16 cellular contexts compared by ENCODE assay signal in genomic region chr1:14413809-14414208, GRCh38.
A peak's percentile ranks its signal among the peaks of the same experiment; 100 is the strongest.
DNase-seq lines count a peak whose midpoint lies in the region; ATAC-seq lines count a peak whose summit lies in the region.
"Had no signal": no experiment of that assay in that cellular context is flagged by ENCODE, and none has a peak within 500 bp of the region (broad histone marks: within the 10 kb centered on the region; RNA-seq: fewer than 3 reads in every experiment).

No MANE protein-coding gene starts in this region.

- DNase-seq in GM23248, result peak; percentile 46
- DNase-seq in astrocyte of the hippocampus (ENCODE audit: low read depth, low spot score), result peak; percentile 69
- DNase-seq in hippocampal formation (lab: John Stamatoyannopoulos, UW), result peak; percentile 59 to 60
- DNase-seq in activated CD4-positive, CD25-positive, alpha-beta regulatory T cell treated with anti-CD3 and anti-CD28 coated beads, Interleukin-2, amount 50 U/mL, for 72 hours, result no peak
- no peak for DNase-seq in central memory CD4-positive, alpha-beta T cell
- DNase-seq: activated CD8-positive, alpha-beta T cell treated with anti-CD3 and anti-CD28 coated beads for 36 hours; aorta; KG1; kidney; NCI-H1417; NCI-H446; stimulated activated naive CD8-positive, alpha-beta T cell treated with anti-CD3 and anti-CD28 coated beads, Interleukin-15, Interleukin-2, amounts not matched to agents 100 U/mL and 50 U/mL, for 24 hours; uterus had no signal

- H3K9me3 ChIP-seq in GM23248 (ENCODE audit: low read depth), result no peaks in the 10 kb centered on the region
- H3K9me3 ChIP-seq: neutrophil, uterus had no signal

- peaks cover 11% of the 10 kb centered on the region for H3K4me1 ChIP-seq in GM23248 (ENCODE audit: insufficient read depth)
- H3K4me1 ChIP-seq: uterus had no signal

- no peak overlapping the region for H3K9ac ChIP-seq in GM23248

- no peaks in the 10 kb centered on the region for H3K79me2 ChIP-seq in GM23248 (ENCODE audit: insufficient read depth)

- H3K36me3 ChIP-seq in GM23248 (ENCODE audit: low read depth), result no peaks in the 10 kb centered on the region
- H3K36me3 ChIP-seq: neutrophil, uterus had no signal

- peak overlapping the region; percentile 41 for H3K4me2 ChIP-seq in GM23248 (ENCODE audit: unreplicated experiment)

- H3F3A ChIP-seq in GM23248 (ENCODE audit: insufficient read depth), result peaks cover 11% of the 10 kb centered on the region

- in situ Hi-C loops in GM23248 (cut with MboI), result no loop called here

- H3K9me2 ChIP-seq in GM23248 (ENCODE audit: insufficient read depth), result no peaks in the 10 kb centered on the region

- H3K4me3 ChIP-seq in GM23248, result no peak overlapping the region
- H3K4me3 ChIP-seq: uterus had no signal

- WGBS in GM23248 (ENCODE audit: low coverage in 1 of 2, low lambda C conversion rate in 2 of 2, missing lambda C conversion rate in 2 of 2), 2 experiments, result 31 to 32% methylated on average over 3 of the region's 3 CpGs

- no peak for ATAC-seq in GM18498 (IDR thresholded peaks at IDR 0.05; ENCODE audit: unreplicated experiment)
- ATAC-seq: activated CD8-positive, alpha-beta T cell treated with anti-CD3 and anti-CD28 coated beads for 36 hours; stimulated activated naive CD8-positive, alpha-beta T cell treated with anti-CD3 and anti-CD28 coated beads, Interleukin-15, Interleukin-2, amounts not matched to agents 100 U/mL and 50 U/mL, for 24 hours had no signal

- H3K27ac ChIP-seq in GM23248, result no peak overlapping the region
- peak overlapping the region; percentile 63 for H3K27ac ChIP-seq in temporal lobe (ENCODE audit: low read depth, low read length)
- H3K27ac ChIP-seq: neutrophil, uterus had no signal

- peak overlapping the region; percentile 22; the same call in 1 of the 2 replicates for H2AFZ ChIP-seq in GM23248

- no peaks in the 10 kb centered on the region for H4K20me1 ChIP-seq in GM23248 (ENCODE audit: insufficient read depth)

- H3K27me3 ChIP-seq in GM23248 (replicated peaks; ENCODE audit: insufficient read depth), result no peaks in the 10 kb centered on the region
- H3K27me3 ChIP-seq: neutrophil, uterus had no signal

Comparison
In these comparisons a context has a peak if more than half of its experiments do, and no peak if none do; other contexts are left out.
1. DNase-seq: peak in GM23248 (single experiment), astrocyte of the hippocampus (single experiment) and hippocampal formation (2 of 2); none in activated CD4-positive, CD25-positive, alpha-beta regulatory T cell treated with anti-CD3 and anti-CD28 coated beads, Interleukin-2, amount 50 U/mL, for 72 hours (single experiment) and central memory CD4-positive, alpha-beta T cell (single experiment).